In the genomic region with DNA sequence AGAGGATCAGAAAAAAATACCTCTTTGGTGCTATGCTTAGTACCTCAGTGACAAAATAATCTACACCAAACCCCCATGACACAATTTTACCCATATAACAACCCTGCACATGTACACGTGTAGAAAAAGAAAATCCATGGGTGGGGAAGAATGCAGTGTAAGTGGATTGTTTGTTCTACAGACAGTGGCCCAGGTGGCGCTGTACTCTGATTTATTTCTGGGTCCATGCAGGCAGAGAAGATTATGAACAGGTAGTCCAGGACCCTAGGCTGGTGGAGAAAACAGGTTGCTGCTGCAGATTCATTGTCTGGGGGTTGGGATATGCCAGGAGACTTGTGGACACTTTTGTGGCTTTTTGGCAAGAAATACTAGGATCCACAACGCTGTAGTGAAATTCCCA, we compare ENCODE assay signal across 22 cellular contexts. TPM values are rescaled to one million over a fixed set of nuclear protein-coding genes. Genes with fewer than 3 reads are reported as not detected.
DNase-seq lines count a peak whose midpoint lies in the region; ATAC-seq and TF ChIP-seq lines count a peak whose summit lies in the region.
"Had no signal": no experiment of that assay in that cellular context is flagged by ENCODE, and none has a peak within 500 bp of the region (broad histone marks: within the 10 kb centered on the region; RNA-seq: fewer than 3 reads in every experiment).

No MANE protein-coding gene starts in this region.

- peak overlapping the region; percentile 11 for H3K27ac ChIP-seq in AG04450 (ENCODE audit: low read depth, low read length)
- H3K27ac ChIP-seq in DND-41 (ENCODE audit: low read length) = no peak overlapping the region
- no peak overlapping the region for H3K27ac ChIP-seq in VCaP
- H3K27ac ChIP-seq: GM23248 had no signal

- H3K36me3 ChIP-seq in DND-41 (ENCODE audit: insufficient read depth, low read length) = peaks cover 99% of the 10 kb centered on the region

- DNase-seq in AG04450 (ENCODE audit: low read depth, low spot score) = no peak
- DNase-seq in DND-41 = no peak
- DNase-seq in erythroblast (lab: John Stamatoyannopoulos, UW) = no peak
- no peak for DNase-seq in effector CD4-positive, alpha-beta T cell
- no peak for DNase-seq in stimulated activated CD4-positive, alpha-beta T cell treated with anti-CD3 and anti-CD28 coated beads, Interleukin-2, amount 100 ng/mL, for 48 hours
- no peak for DNase-seq in NCI-H2196 treated with DMSO at 0.1 percent for 48 hours (lab: John Stamatoyannopoulos, UW; ENCODE audit: unreplicated experiment)
- DNase-seq: BE2C; Calu3; GM23248; H9; KG1; MM.1S; NCI-H1694; NCI-H2081; NCI-H2171; NCI-H524; NCI-H748 treated with DMSO at 0.1 percent for 48 hours; NK-92 treated with Interleukin-12 subunit alpha and Interleukin-12 subunit beta, amount 100 ng/mL, for 24 hours; RPMI8226; SHP77; T-cell had no signal

- TF ChIP-seq POLR2A in erythroblast (IDR thresholded peaks at IDR 0.05; ENCODE audit: low read length) = peak; percentile 23

- no peak for TF ChIP-seq CTCF in AG04450 (IDR thresholded peaks at IDR 0.05; ENCODE audit: low read depth, low read length)
- TF ChIP-seq CTCF in DND-41 (IDR thresholded peaks at IDR 0.05; ENCODE audit: borderline replicate concordance, extremely low read depth, low read length, poor library complexity, severe bottlenecking) = peak; percentile 36
- peak; percentile 32; the same call in 1 of the 2 replicates for TF ChIP-seq CTCF in VCaP (conservative IDR thresholded peaks at IDR 0.05)

- H3K27me3 ChIP-seq in AG04450 (ENCODE audit: control insufficient read depth, insufficient read depth, low read length) (no peaks in the 10 kb centered on the region), DND-41 (ENCODE audit: insufficient read depth, low read length, poor library complexity) (no peaks in the 10 kb centered on the region)
- H3K27me3 ChIP-seq: BE2C had no signal

- H3K4me3 ChIP-seq in AG04450 (ENCODE audit: low read depth, low read length) (no peak overlapping the region), DND-41 (ENCODE audit: low read depth in 1 of 2, low read length in 2 of 2) (no peak overlapping the region)
- H3K4me3 ChIP-seq: GM23248 had no signal

- no peak for ATAC-seq in DND-41 (ENCODE audit: insufficient read depth, low read depth)
- ATAC-seq: T-cell had no signal

- peaks cover 93% of the 10 kb centered on the region for H3K79me2 ChIP-seq in DND-41 (ENCODE audit: insufficient read depth, low read length)

- POLR2A ChIA-PET in AG04450 (lab: Yijun Ruan, JAX) = no interaction called here

- H3K9me3 ChIP-seq in AG04450 (ENCODE audit: control insufficient read depth, insufficient read depth, low read length) = peaks cover 7% of the 10 kb centered on the region
- peaks cover 26% of the 10 kb centered on the region for H3K9me3 ChIP-seq in DND-41 (ENCODE audit: insufficient read depth, low read length, severe bottlenecking)

- peaks cover 3% of the 10 kb centered on the region; the same call in 1 of the 2 replicates for H3K4me1 ChIP-seq in DND-41 (ENCODE audit: insufficient read depth, low read length)
- H3K4me1 ChIP-seq: BE2C had no signal

- H4K20me1 ChIP-seq in DND-41 (ENCODE audit: insufficient read depth, low read length) = peaks cover 3% of the 10 kb centered on the region; the same call in 1 of the 2 replicates

- no peak overlapping the region for H3K9ac ChIP-seq in DND-41 (ENCODE audit: low read depth, low read length)
- H3K9ac ChIP-seq: GM23248 had no signal

- CTCF ChIA-PET in AG04450 (lab: Charles Lee) = no interaction called here

- no peak overlapping the region for H3K4me2 ChIP-seq in DND-41 (ENCODE audit: insufficient read depth, low read length)

- H2AFZ ChIP-seq in DND-41 (ENCODE audit: low read depth, low read length) = no peak overlapping the region
- H2AFZ ChIP-seq: GM23248 had no signal

RNA-seq across cellular contexts. Expression of gene ZNF100, which starts 9.1 kb away (rescaled TPM):
- 2.3 and 3.0 TPM in 2 replicates for polyA plus RNA-seq in AG04450 (2011; rRNA removed)
- polyA minus RNA-seq in AG04450 (2011; rRNA and poly(A)+ RNA removed) = 3.4 and 5.2 TPM in 2 replicates
